In genomic region chr15:60350121-60350520, GRCh38 we compare ENCODE assay signal across 22 cellular contexts. TPM values are rescaled to one million over a fixed set of nuclear protein-coding genes. Genes with fewer than 3 reads are reported as not detected.
DNase-seq lines count a peak whose midpoint lies in the region; ATAC-seq, FAIRE-seq and TF ChIP-seq lines count a peak whose summit lies in the region.
"Had no signal": no experiment of that assay in that cellular context is flagged by ENCODE, and none has a peak within 500 bp of the region (broad histone marks: within the 10 kb centered on the region; RNA-seq: fewer than 3 reads in every experiment).

No MANE protein-coding gene starts in this region.

- H3K27ac ChIP-seq in SJCRH30: peak overlapping the region; percentile 80
- no peak overlapping the region for H3K27ac ChIP-seq in keratinocyte (ENCODE audit: control insufficient read depth, insufficient read depth, low read length)
- H3K27ac ChIP-seq: sigmoid colon, uterus had no signal

- H3K36me3 Mint-ChIP-seq in activated CD4-positive, alpha-beta T cell treated with anti-CD3 and anti-CD28 coated beads, Interleukin-2, amount 10 ng/mL, durations not matched to agents 7 days and 5 days (ENCODE audit: low read depth): peaks cover 76% of the 10 kb centered on the region
- H3K36me3 Mint-ChIP-seq in stimulated activated effector memory CD8-positive, alpha-beta T cell treated with anti-CD3 and anti-CD28 coated beads, Interleukin-12 subunit alpha, Interleukin-12 subunit beta, amount 100 ng/mL, for 72 hours: peaks cover 95% of the 10 kb centered on the region

- DNase-seq in activated CD4-positive, alpha-beta T cell treated with anti-CD3 and anti-CD28 coated beads, Interleukin-2, amount 10 ng/mL, durations not matched to agents 7 days and 5 days: no peak
- DNase-seq in activated CD4-positive, alpha-beta T cell treated with anti-CD3 and anti-CD28 coated beads, Interleukin-2, amount 50 U/mL, for 4 hours: no peak
- DNase-seq in SJCRH30 (peak in 1 of 2 experiments; percentile 43), keratinocyte (ENCODE audit: low read depth, low spot score) (peak; percentile 9), NCI-H187 treated with DMSO at 0.1 percent for 48 hours (lab: John Stamatoyannopoulos, UW) (no peak), 8988T (no peak), activated gamma-delta T cell (lab: John Stamatoyannopoulos, UW) (no peak)
- no peak for DNase-seq in stimulated activated effector memory CD8-positive, alpha-beta T cell treated with anti-CD3 and anti-CD28 coated beads, Interleukin-12 subunit alpha, Interleukin-12 subunit beta, amount 100 ng/mL, for 72 hours (ENCODE audit: low spot score in 2 of 2)
- DNase-seq: activated CD4-positive, alpha-beta T cell treated with anti-CD3 and anti-CD28 coated beads, Interleukin-2, amount 50 U/mL, for 48 hours; activated effector memory CD4-positive, alpha-beta T cell treated with anti-CD3 and anti-CD28 coated beads, Interleukin-2, amount 50 U/mL, for 16 hours; CD4-positive, CD25-positive, alpha-beta regulatory T cell; dermis blood vessel endothelial cell; H9; head of caudate nucleus; sigmoid colon; uterus had no signal

- no peaks in the 10 kb centered on the region for H3K9me3 ChIP-seq in SJCRH30 (replicated peaks)
- H3K9me3 ChIP-seq in keratinocyte (ENCODE audit: control insufficient read depth, low read depth, low read length): no peaks in the 10 kb centered on the region
- H3K9me3 ChIP-seq: sigmoid colon, uterus had no signal

- peaks cover 4% of the 10 kb centered on the region for H3K79me2 ChIP-seq in keratinocyte (ENCODE audit: control insufficient read depth, insufficient read depth, low read length)

- no peak overlapping the region for H3K9ac ChIP-seq in keratinocyte (ENCODE audit: control insufficient read depth, extremely low read depth, insufficient read depth, low read length)

- no peak for TF ChIP-seq CTCF in keratinocyte (optimal IDR thresholded peaks at IDR 0.05 in 1 of 3, IDR thresholded peaks at IDR 0.05 in 1 of 3, conservative IDR thresholded peaks at IDR 0.05 in 1 of 3; ENCODE audit: extremely low read depth in 1 of 3, insufficient read depth in 2 of 3, low read length in 3 of 3)

- CTCF ChIA-PET in activated CD4-positive, alpha-beta T cell treated with anti-CD3 and anti-CD28 coated beads, Interleukin-2, amount 10 ng/mL, durations not matched to agents 7 days and 5 days (lab: Charles Lee): interaction anchor here (1.6 kb wide), 1 partner anchor 10 kb away, joined by 7 read pairs; no protein-coding TSS in a partner anchor

- peaks cover 85% of the 10 kb centered on the region for H4K20me1 ChIP-seq in keratinocyte (ENCODE audit: control insufficient read depth, extremely low read depth, insufficient read depth, low read length)

- no peak for ATAC-seq in stimulated activated effector memory CD8-positive, alpha-beta T cell treated with anti-CD3 and anti-CD28 coated beads, Interleukin-12 subunit alpha, Interleukin-12 subunit beta, amount 100 ng/mL, for 72 hours
- ATAC-seq: GM12878, left lobe of liver, WTC11 had no signal

- H3K4me1 ChIP-seq in SJCRH30: peaks cover 23% of the 10 kb centered on the region
- H3K4me1 ChIP-seq in keratinocyte (ENCODE audit: control insufficient read depth, extremely low read depth, insufficient read depth, low read length): no peaks in the 10 kb centered on the region
- H3K4me1 ChIP-seq: sigmoid colon, uterus had no signal

- H3K27me3 ChIP-seq in SJCRH30 (no peaks in the 10 kb centered on the region), keratinocyte (ENCODE audit: control insufficient read depth, extremely low read depth, insufficient read depth, low read length) (no peaks in the 10 kb centered on the region)
- H3K27me3 ChIP-seq: sigmoid colon, uterus had no signal

- H3K27me3 Mint-ChIP-seq in activated CD4-positive, alpha-beta T cell treated with anti-CD3 and anti-CD28 coated beads, Interleukin-2, amount 10 ng/mL, durations not matched to agents 7 days and 5 days: no peaks in the 10 kb centered on the region
- H3K27me3 Mint-ChIP-seq: CD4-positive, CD25-positive, alpha-beta regulatory T cell; IgD-negative memory B cell; progenitor cell of endocrine pancreas had no signal

- H3K4me3 ChIP-seq in SJCRH30 (peak overlapping the region; percentile 15; the same call in 1 of the 2 replicates), keratinocyte (ENCODE audit: control insufficient read depth in 2 of 3, extremely low read depth in 1 of 3, insufficient read depth in 2 of 3, low read depth in 1 of 3, low read length in 3 of 3) (no peak overlapping the region)
- H3K4me3 ChIP-seq: GM12878, sigmoid colon, uterus had no signal

- H2AFZ ChIP-seq in keratinocyte (ENCODE audit: control insufficient read depth, low read length): no peak overlapping the region

- H3K4me1 Mint-ChIP-seq in activated CD4-positive, alpha-beta T cell treated with anti-CD3 and anti-CD28 coated beads, Interleukin-2, amount 10 ng/mL, durations not matched to agents 7 days and 5 days: peaks cover 5% of the 10 kb centered on the region
- H3K4me1 Mint-ChIP-seq in stimulated activated effector memory CD8-positive, alpha-beta T cell treated with anti-CD3 and anti-CD28 coated beads, Interleukin-12 subunit alpha, Interleukin-12 subunit beta, amount 100 ng/mL, for 72 hours: peaks cover 10% of the 10 kb centered on the region
- H3K4me1 Mint-ChIP-seq: IgD-negative memory B cell had no signal

- POLR2A ChIA-PET in activated CD4-positive, alpha-beta T cell treated with anti-CD3 and anti-CD28 coated beads, Interleukin-2, amount 10 ng/mL, durations not matched to agents 7 days and 5 days (lab: Charles Lee): no interaction called here

- no peak overlapping the region for H3K4me3 Mint-ChIP-seq in activated CD4-positive, alpha-beta T cell treated with anti-CD3 and anti-CD28 coated beads, Interleukin-2, amount 10 ng/mL, durations not matched to agents 7 days and 5 days
- no peak overlapping the region for H3K4me3 Mint-ChIP-seq in stimulated activated effector memory CD8-positive, alpha-beta T cell treated with anti-CD3 and anti-CD28 coated beads, Interleukin-12 subunit alpha, Interleukin-12 subunit beta, amount 100 ng/mL, for 72 hours
- H3K4me3 Mint-ChIP-seq: CD4-positive, CD25-positive, alpha-beta regulatory T cell; IgD-negative memory B cell; WTC11 had no signal

- no peak overlapping the region for H3K4me2 ChIP-seq in keratinocyte (ENCODE audit: control insufficient read depth, extremely low read depth, insufficient read depth, low read depth, low read length)

- FAIRE-seq in keratinocyte (lab: Jason Lieb, UNC): no peak
- FAIRE-seq: bronchial epithelial cell, GM12878 had no signal

- peaks cover 3% of the 10 kb centered on the region for H3K9me1 ChIP-seq in keratinocyte (ENCODE audit: control insufficient read depth, extremely low read depth, insufficient read depth, low read length)

- H3K9me3 Mint-ChIP-seq in activated CD4-positive, alpha-beta T cell treated with anti-CD3 and anti-CD28 coated beads, Interleukin-2, amount 10 ng/mL, durations not matched to agents 7 days and 5 days: peaks cover 3% of the 10 kb centered on the region
- no peaks in the 10 kb centered on the region for H3K9me3 Mint-ChIP-seq in stimulated activated effector memory CD8-positive, alpha-beta T cell treated with anti-CD3 and anti-CD28 coated beads, Interleukin-12 subunit alpha, Interleukin-12 subunit beta, amount 100 ng/mL, for 72 hours
- H3K9me3 Mint-ChIP-seq: IgD-negative memory B cell, WTC11 had no signal

- dilution Hi-C loops in keratinocyte (cut with MboI; ENCODE audit: extremely low pct_ligation_motif_present, low sequenced_read_pairs): no loop called here

- H3K27ac Mint-ChIP-seq in activated CD4-positive, alpha-beta T cell treated with anti-CD3 and anti-CD28 coated beads, Interleukin-2, amount 10 ng/mL, durations not matched to agents 7 days and 5 days: peak overlapping the region; percentile 9
- H3K27ac Mint-ChIP-seq in stimulated activated effector memory CD8-positive, alpha-beta T cell treated with anti-CD3 and anti-CD28 coated beads, Interleukin-12 subunit alpha, Interleukin-12 subunit beta, amount 100 ng/mL, for 72 hours: peak overlapping the region; percentile 7
- H3K27ac Mint-ChIP-seq: H9, progenitor cell of endocrine pancreas, WTC11 had no signal

- H3K36me3 ChIP-seq in SJCRH30: peaks cover 49% of the 10 kb centered on the region
- peaks cover 47 to 76% of the 10 kb centered on the region in 2 experiments for H3K36me3 ChIP-seq in keratinocyte (ENCODE audit: control insufficient read depth in 2 of 2, extremely low read depth in 1 of 2, insufficient read depth in 2 of 2, low read length in 2 of 2)
- H3K36me3 ChIP-seq: uterus had no signal

RNA-seq across cellular contexts. Expression of gene ANXA2, which starts 47.7 kb away (rescaled TPM):
- 100 to 1,000 TPM; 438 to 488 TPM for total RNA-seq in activated CD4-positive, alpha-beta T cell treated with anti-CD3 and anti-CD28 coated beads, Interleukin-2, amount 10 ng/mL, durations not matched to agents 7 days and 5 days
- 236 and 243 TPM in 2 replicates for total RNA-seq in SJCRH30 (2014; rRNA removed; shearing (Covaris generic))
- 10,132 to 15,949 TPM (median 11,017 TPM) in 3 replicates for polyA plus RNA-seq in keratinocyte
- polyA plus RNA-seq in keratinocyte (2011; ENCODE audit: low read depth): 4,066 TPM
- 14,846 and 18,096 TPM in 2 replicates for polyA plus RNA-seq in keratinocyte (2011; cell fraction: cytosol; rRNA removed)
- 11,086 and 11,309 TPM in 2 replicates for polyA plus RNA-seq in keratinocyte (2011; cell fraction: nucleus; rRNA removed)
- polyA plus RNA-seq in keratinocyte (2012; ENCODE audit: low replicate concordance): 4,107 and 9,800 TPM in 2 replicates
- polyA minus RNA-seq in keratinocyte: 5,148 to 8,880 TPM (median 8,598 TPM) in 3 replicates
- polyA minus RNA-seq in keratinocyte (2011; cell fraction: cytosol; rRNA and poly(A)+ RNA removed): 5,055 TPM
- 2,602 and 4,474 TPM in 2 replicates for polyA minus RNA-seq in keratinocyte (2011; cell fraction: nucleus; rRNA and poly(A)+ RNA removed)
